In the genomic region with DNA sequence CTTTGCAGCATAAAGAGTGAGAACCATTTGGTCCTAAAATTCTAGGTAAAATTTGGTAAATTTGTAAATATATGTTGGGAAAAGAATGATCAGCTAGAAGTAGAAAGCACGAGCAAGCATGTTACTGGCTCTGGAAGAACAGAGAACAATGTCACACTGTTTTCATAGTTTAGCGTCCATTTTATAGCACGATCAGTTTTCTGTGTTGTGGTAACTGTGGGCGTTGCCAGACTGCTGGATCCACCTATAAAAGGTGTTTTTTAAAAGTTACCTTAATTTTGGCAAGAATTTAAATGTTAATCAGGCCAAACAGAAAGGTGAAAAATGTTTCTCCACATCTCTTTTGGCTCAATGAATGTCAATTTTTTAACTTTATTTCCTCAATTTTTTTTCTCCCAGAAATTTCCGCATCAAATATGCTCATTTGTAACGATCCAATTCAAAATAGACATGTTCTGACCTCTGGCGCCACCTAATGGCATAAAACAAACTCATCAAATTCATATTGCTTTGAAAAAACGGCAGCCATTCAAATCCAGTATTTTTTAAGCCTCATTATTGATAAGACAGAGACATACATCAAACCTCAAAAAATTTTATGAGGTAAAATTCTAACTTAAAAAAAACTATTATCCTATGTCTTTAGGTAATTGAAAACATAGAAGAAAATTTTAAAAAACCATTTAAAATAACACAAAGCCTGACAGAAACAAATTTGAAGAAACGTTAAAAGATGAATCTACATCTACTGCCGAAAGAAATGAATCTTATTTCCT, we compare ENCODE assay signal across 9 cellular contexts. TPM values are rescaled to one million over a fixed set of nuclear protein-coding genes. Genes with fewer than 3 reads are reported as not detected.
DNase-seq lines count a peak whose midpoint lies in the region; ATAC-seq, FAIRE-seq and TF ChIP-seq lines count a peak whose summit lies in the region.
"Had no signal": no experiment of that assay in that cellular context is flagged by ENCODE, and none has a peak within 500 bp of the region (broad histone marks: within the 10 kb centered on the region; RNA-seq: fewer than 3 reads in every experiment).

No MANE protein-coding gene starts in this region.

- H3K79me2 ChIP-seq in HCT116 (ENCODE audit: insufficient read depth, low read length): no peaks in the 10 kb centered on the region
- no peaks in the 10 kb centered on the region for H3K79me2 ChIP-seq in K562 (ENCODE audit: control insufficient read depth, insufficient read depth, low read length)

- no peak overlapping the region for H3K4me3 ChIP-seq in HCT116 (replicated peaks in 1 of 2; ENCODE audit: low read depth in 1 of 2, low read length in 2 of 2)
- H3K4me3 ChIP-seq in K562: no peak overlapping the region
- no peak overlapping the region for H3K4me3 ChIP-seq in liver (ENCODE audit: low read depth in 1 of 3, low read length in 3 of 3)
- no peak overlapping the region for H3K4me3 ChIP-seq in H7 (ENCODE audit: insufficient read depth, low read depth, low read length)

- RAD21 ChIA-PET in HCT116 (lab: Charles Lee; ENCODE audit: low non-redundant PET in 1 of 2, low total read pairs in 2 of 2, uncharacterized antibody in 2 of 2, unreplicated experiment in 2 of 2): no interaction called here

- no peak overlapping the region for H3K27ac ChIP-seq in HCT116 (ENCODE audit: low read depth, low read length)
- no peak overlapping the region for H3K27ac ChIP-seq in K562 (ENCODE audit: extremely low read depth, low read depth, low read length)
- no peak overlapping the region for H3K27ac ChIP-seq in liver (ENCODE audit: low read depth in 1 of 2, low read length in 2 of 2)

- H3K4me1 ChIP-seq in HCT116 (ENCODE audit: control insufficient read depth in 1 of 2, insufficient read depth in 2 of 2, low read length in 2 of 2) (no peaks in the 10 kb centered on the region; a peak in 1 of 4 replicates), K562 (replicated peaks in 1 of 2; ENCODE audit: control insufficient read depth in 2 of 2, insufficient read depth in 2 of 2, low read length in 2 of 2) (no peaks in the 10 kb centered on the region; a peak in 2 of 5 replicates), liver (ENCODE audit: control insufficient read depth in 4 of 4, insufficient read depth in 4 of 4, low read length in 3 of 4) (no peaks in the 10 kb centered on the region)

- no peak for TF ChIP-seq POLR2A in HCT116 (IDR thresholded peaks at IDR 0.05; ENCODE audit: borderline replicate concordance, extremely low read depth, insufficient read depth, insufficient read length)
- TF ChIP-seq POLR2A in K562 (conservative IDR thresholded peaks at IDR 0.05): no peak
- no peak for TF ChIP-seq POLR2A in GM12892 (IDR thresholded peaks at IDR 0.05; ENCODE audit: low read depth, low read length)

- BruUV-seq in HCT116 (replicated peaks; lab: Mats Ljungman, UMichigan) (TSS peak; percentile 21), K562 (replicated peaks; lab: Mats Ljungman, UMichigan) (TSS peak; percentile 30)

- H3K9me3 ChIP-seq in HCT116 (ENCODE audit: control insufficient read depth in 1 of 2, insufficient read depth in 1 of 2, low read depth in 1 of 2, low read length in 2 of 2): no peaks in the 10 kb centered on the region
- no peaks in the 10 kb centered on the region for H3K9me3 ChIP-seq in K562 (replicated peaks; ENCODE audit: control insufficient read depth, insufficient read depth, low read depth, low read length)
- H3K9me3 ChIP-seq in liver (ENCODE audit: control insufficient read depth in 4 of 4, low read length in 3 of 4): no peaks in the 10 kb centered on the region

- TF ChIP-seq RAD21 in HCT116 (IDR thresholded peaks at IDR 0.05; ENCODE audit: low read depth) (peak; percentile 74), K562 (CRISPR knock-in tag; conservative IDR thresholded peaks at IDR 0.05 in 1 of 2, IDR thresholded peaks at IDR 0.05 in 1 of 2) (peak; percentile 69 to 79), liver (IDR thresholded peaks at IDR 0.05) (peak; percentile 83 to 86)

- FAIRE-seq in K562 (lab: Jason Lieb, UNC) (peak; percentile 61), GM12892 (lab: Jason Lieb, UNC) (no peak)

- CTCF ChIA-PET in HCT116 (lab: Charles Lee) (interaction anchor here (0.8 to 0.9 kb wide), 2 partner anchors 55 to 623 kb away, joined by 3 read pairs; no protein-coding TSS in a partner anchor), K562 (lab: Yijun Ruan, JAX; ENCODE audit: low intra/inter-chr PET ratio) (interaction anchor here (0.7 to 2.4 kb wide), 7 partner anchors 12 to 1592 kb away, joined by 3 to 19 read pairs (median 4); no protein-coding TSS in a partner anchor)

- H3K27me3 ChIP-seq in HCT116 (ENCODE audit: insufficient read depth, low read length) (no peaks in the 10 kb centered on the region), K562 (ENCODE audit: control insufficient read depth in 2 of 2, insufficient read depth in 2 of 2, low read length in 2 of 2) (no peaks in the 10 kb centered on the region), liver (ENCODE audit: control insufficient read depth in 4 of 4, insufficient read depth in 4 of 4, low read length in 3 of 4) (no peaks in the 10 kb centered on the region), H7 (ENCODE audit: control insufficient read depth, insufficient read depth, low read length) (no peaks in the 10 kb centered on the region)

- no peak overlapping the region for H3K4me2 ChIP-seq in HCT116 (ENCODE audit: low read length)
- no peak overlapping the region for H3K4me2 ChIP-seq in K562 (ENCODE audit: insufficient read depth, low read length)

- no peaks in the 10 kb centered on the region for H3K9me2 ChIP-seq in HCT116 (ENCODE audit: insufficient read depth)

- DNase-seq in Caki2 (ENCODE audit: low read depth) (peak; percentile 49), HCT116 (ENCODE audit: low read depth, low spot score) (peak; percentile 49), NCI-H526 (lab: John Stamatoyannopoulos, UW) (peak; percentile 59 to 74), K562 (ENCODE audit: extremely low read depth in 1 of 4, low spot score in 3 of 4) (peak in 1 of 4 experiments; percentile 73), H7 (no peak), GM12892 (ENCODE audit: insufficient read length) (no peak)

- TF ChIP-seq CTCF in HCT116 (IDR thresholded peaks at IDR 0.05 in 2 of 3, conservative IDR thresholded peaks at IDR 0.05 in 1 of 3; ENCODE audit: borderline replicate concordance in 1 of 3, insufficient read depth in 1 of 3, low read depth in 2 of 3, low read length in 2 of 3) (peak; percentile 50 to 81 (median 64)), K562 (IDR thresholded peaks at IDR 0.05 in 2 of 3, conservative IDR thresholded peaks at IDR 0.05 in 1 of 3; ENCODE audit: insufficient read depth in 2 of 3, low read depth in 1 of 3, low read length in 3 of 3) (peak; percentile 46 to 81 (median 58); a peak in 5 of 6 replicates), liver (IDR thresholded peaks at IDR 0.05; ENCODE audit: low read depth, low read length, missing input control) (peak; percentile 64)

- H3K9ac ChIP-seq in HCT116 (ENCODE audit: low read length): no peak overlapping the region
- H3K9ac ChIP-seq in K562 (ENCODE audit: insufficient read depth in 1 of 2, low read depth in 2 of 2, low read length in 2 of 2): no peak overlapping the region
- H3K9ac ChIP-seq in liver (ENCODE audit: low read depth in 1 of 2, low read length in 2 of 2): no peak overlapping the region

- intact Hi-C loops in HCT116 (cut with micrococcal nuclease): loop anchor here (1.0 to 10.0 kb wide), 3 partner anchors 71 to 740 kb away; no protein-coding TSS in a partner anchor
- intact Hi-C loops in K562 (cut with micrococcal nuclease): loop anchor here (1.0 to 2.0 kb wide), 2 partner anchors 60 to 71 kb away; no protein-coding TSS in a partner anchor

- H2AFZ ChIP-seq in HCT116 (ENCODE audit: low read depth, low read length, poor library complexity, severe bottlenecking) (no peak overlapping the region), K562 (ENCODE audit: low read depth, low read length) (no peak overlapping the region)

- H3K9me1 ChIP-seq in K562 (ENCODE audit: control insufficient read depth, insufficient read depth, low read length): no peaks in the 10 kb centered on the region

- ATAC-seq in HCT116 (peak; percentile 69), K562 (0 out of 3 replicates have a peak, but pooled peaks have one; percentile 33), HG02798 (IDR thresholded peaks at IDR 0.05; ENCODE audit: poor library complexity, unreplicated experiment) (no peak)

- H3K36me3 ChIP-seq in HCT116 (ENCODE audit: control insufficient read depth in 1 of 2, insufficient read depth in 2 of 2, low read length in 2 of 2) (peaks cover 0 to 7% of the 10 kb centered on the region in 2 experiments; a peak in 1 of 4 replicates), K562 (ENCODE audit: control insufficient read depth, insufficient read depth, low read length) (peaks cover 42% of the 10 kb centered on the region), liver (ENCODE audit: control insufficient read depth in 4 of 4, insufficient read depth in 3 of 4, low read depth in 1 of 4, low read length in 3 of 4) (peaks cover 2 to 16% (median 12%) of the 10 kb centered on the region in 4 donors), H7 (replicated peaks; ENCODE audit: control insufficient read depth, insufficient read depth, low read length) (peaks cover 2% of the 10 kb centered on the region)

- POLR2A ChIA-PET in HCT116 (lab: Charles Lee): no interaction called here
- POLR2A ChIA-PET in K562 (lab: Yijun Ruan, JAX): no interaction called here

- no peak for TF ChIP-seq EP300 in K562 (IDR thresholded peaks at IDR 0.05; ENCODE audit: low read length)

- in situ Hi-C loops in Caki2 (cut with HindIII; ENCODE audit: low pct_unique_long_range_greater_than_20kb, low sequenced_read_pairs): no loop called here
- in situ Hi-C loops in K562 (cut with MboI): loop anchor here (5.0 kb wide), 1 partner anchor 67 kb away; no protein-coding TSS in a partner anchor

- 48% methylated on average over 10 of the region's 10 CpGs for WGBS in K562 (ENCODE audit: insufficient coverage, low coverage, missing lambda C conversion rate)
- WGBS in liver: 45% methylated on average over 10 of the region's 10 CpGs

- no peaks in the 10 kb centered on the region for H4K20me1 ChIP-seq in HCT116 (ENCODE audit: insufficient read depth)
- no peaks in the 10 kb centered on the region for H4K20me1 ChIP-seq in K562 (replicated peaks; ENCODE audit: control insufficient read depth, insufficient read depth, low read length)

RNA-seq across cellular contexts. Expression of gene GP5, which starts 5.5 kb away (rescaled TPM):
- not detected in 2 replicates for total RNA-seq in Caki2 (2014; rRNA removed; shearing (Covaris generic); ENCODE audit: low replicate concordance)
- total RNA-seq in HCT116 (2021; ENCODE audit: unreplicated experiment) (0.15 TPM), K562 (2014; rRNA removed) (0.04 TPM in 1 of 2 replicates, not detected in the other), K562 (2014; rRNA removed; fragmentation: Illumina TruSeq; extraction: Trizol) (not detected in 2 replicates), K562 (2015; rRNA removed; fragmentation: Illumina TruSeq; extraction: Trizol) (0.04 TPM in 1 of 2 replicates, not detected in the other), K562 (2021) (0.09 TPM in 1 of 2 replicates, not detected in the other), liver (1 to 10 TPM in 1 of 2 donors, under 1 TPM in 1; 0.17 to 3.3 TPM)
- 0.01 TPM in 1 of 2 replicates, not detected in the other for polyA plus RNA-seq in HCT116 (2012)
- 0.14 and 0.23 TPM in 2 replicates for total RNA-seq in K562 (2011; cell fraction: chromatin; rRNA removed; ENCODE audit: low replicate concordance)
- 0.26 and 0.33 TPM in 2 replicates for total RNA-seq in K562 (2011; cell fraction: nucleolus; rRNA removed)
- total RNA-seq in K562 (2011; cell fraction: nucleoplasm; rRNA removed): 0.15 and 0.23 TPM in 2 replicates
- polyA plus RNA-seq in K562 (2011; rRNA removed) (0.01 and 0.03 TPM in 2 replicates), K562 (2014; fragmentation: Illumina TruSeq; extraction: Trizol) (not detected in 2 replicates), K562 (2014; fragmentation: Nextera tagmentation; extraction: Ambion mirVana) (not detected), K562 (2014; rRNA removed) (0.04 and 0.08 TPM in 2 replicates), liver (under 1 TPM; 0.03 to 0.15 TPM)
- 0.03 TPM in 1 of 2 replicates, not detected in the other for polyA plus RNA-seq in K562 (2011; cell fraction: cytosol; rRNA removed)
- not detected in 2 replicates for polyA plus RNA-seq in K562 (2011; cell fraction: nucleus; rRNA removed)
- not detected in 2 replicates for polyA plus RNA-seq in K562 (2012)
- 0.18 TPM in 1 of 2 replicates, not detected in the other for polyA minus RNA-seq in K562 (2011; rRNA and poly(A)+ RNA removed)
- not detected in 2 replicates for polyA minus RNA-seq in K562 (2011; cell fraction: cytosol; rRNA and poly(A)+ RNA removed)
- polyA minus RNA-seq in K562 (2011; cell fraction: nucleus; rRNA and poly(A)+ RNA removed): 0.13 and 0.22 TPM in 2 replicates
- total RNA-seq in H7 (2014; rRNA removed; shearing (Covaris generic)): not detected in 2 replicates
- polyA plus RNA-seq in GM12892 (2012; ENCODE audit: missing spikeins): not detected

RNA-seq across cellular contexts. Expression of gene LRRC15, which starts 35.0 kb away (rescaled TPM):
- not detected in 2 replicates for total RNA-seq in Caki2 (2014; rRNA removed; shearing (Covaris generic); ENCODE audit: low replicate concordance)
- total RNA-seq in HCT116 (2021; ENCODE audit: unreplicated experiment) (not detected), K562 (2014; rRNA removed) (not detected in 2 replicates), K562 (2014; rRNA removed; fragmentation: Illumina TruSeq; extraction: Trizol) (not detected in 2 replicates), K562 (2015; rRNA removed; fragmentation: Illumina TruSeq; extraction: Trizol) (not detected in 2 replicates), K562 (2021) (not detected in 2 replicates), liver (under 1 TPM in 1 of 2 donors, not detected in 1; 0.08 TPM)
- 0.02 and 0.03 TPM in 2 replicates for polyA plus RNA-seq in HCT116 (2012)
- not detected in 2 replicates for total RNA-seq in K562 (2011; cell fraction: chromatin; rRNA removed; ENCODE audit: low replicate concordance)
- total RNA-seq in K562 (2011; cell fraction: nucleolus; rRNA removed): not detected in 2 replicates
- not detected in 2 replicates for total RNA-seq in K562 (2011; cell fraction: nucleoplasm; rRNA removed)
- polyA plus RNA-seq in K562 (2011; rRNA removed) (0.01 TPM in 1 of 2 replicates, not detected in the other), K562 (2014; fragmentation: Illumina TruSeq; extraction: Trizol) (not detected in 2 replicates), K562 (2014; fragmentation: Nextera tagmentation; extraction: Ambion mirVana) (not detected), K562 (2014; rRNA removed) (not detected in 2 replicates), liver (under 1 TPM; 0.03 to 0.05 TPM)
- not detected in 2 replicates for polyA plus RNA-seq in K562 (2011; cell fraction: cytosol; rRNA removed)
- polyA plus RNA-seq in K562 (2011; cell fraction: nucleus; rRNA removed): not detected in 2 replicates
- polyA plus RNA-seq in K562 (2012): not detected in 2 replicates
- polyA minus RNA-seq in K562 (2011; rRNA and poly(A)+ RNA removed): not detected in 2 replicates
- not detected in 2 replicates for polyA minus RNA-seq in K562 (2011; cell fraction: cytosol; rRNA and poly(A)+ RNA removed)
- polyA minus RNA-seq in K562 (2011; cell fraction: nucleus; rRNA and poly(A)+ RNA removed): not detected in 2 replicates
- total RNA-seq in H7 (2014; rRNA removed; shearing (Covaris generic)): 0.18 and 0.21 TPM in 2 replicates
- polyA plus RNA-seq in GM12892 (2012; ENCODE audit: missing spikeins): not detected
- total RNA-seq: T-helper 2 cell treated with Interferon-gamma antibody and Interleukin-4, amounts not matched to agents 100 ng/mL and 5 ng/mL, for 36 hours had no signal

RNA-seq across cellular contexts. Expression of gene CPN2, which starts 53.4 kb away (rescaled TPM):
- total RNA-seq in Caki2 (2014; rRNA removed; shearing (Covaris generic); ENCODE audit: low replicate concordance): not detected in 2 replicates
- total RNA-seq in HCT116 (2021; ENCODE audit: unreplicated experiment) (not detected), K562 (2014; rRNA removed) (not detected in 2 replicates), K562 (2014; rRNA removed; fragmentation: Illumina TruSeq; extraction: Trizol) (not detected in 2 replicates), K562 (2015; rRNA removed; fragmentation: Illumina TruSeq; extraction: Trizol) (not detected in 2 replicates), K562 (2021) (not detected in 2 replicates), liver (10 to 100 TPM; 20.4 to 87.9 TPM)
- 0.03 TPM in 1 of 2 replicates, not detected in the other for polyA plus RNA-seq in HCT116 (2012)
- not detected in 2 replicates for total RNA-seq in K562 (2011; cell fraction: chromatin; rRNA removed; ENCODE audit: low replicate concordance)
- not detected in 2 replicates for total RNA-seq in K562 (2011; cell fraction: nucleolus; rRNA removed)
- not detected in 2 replicates for total RNA-seq in K562 (2011; cell fraction: nucleoplasm; rRNA removed)
- polyA plus RNA-seq in K562 (2011; rRNA removed) (not detected in 2 replicates), K562 (2014; fragmentation: Illumina TruSeq; extraction: Trizol) (not detected in 2 replicates), K562 (2014; fragmentation: Nextera tagmentation; extraction: Ambion mirVana) (not detected), K562 (2014; rRNA removed) (not detected in 2 replicates), liver (100 to 1,000 TPM; 169 to 196 TPM)
- 0.04 TPM in 1 of 2 replicates, not detected in the other for polyA plus RNA-seq in K562 (2011; cell fraction: cytosol; rRNA removed)
- not detected in 2 replicates for polyA plus RNA-seq in K562 (2011; cell fraction: nucleus; rRNA removed)
- polyA plus RNA-seq in K562 (2012): 0.06 TPM in 1 of 2 replicates, not detected in the other
- polyA minus RNA-seq in K562 (2011; rRNA and poly(A)+ RNA removed): not detected in 2 replicates
- not detected in 2 replicates for polyA minus RNA-seq in K562 (2011; cell fraction: cytosol; rRNA and poly(A)+ RNA removed)
- not detected in 2 replicates for polyA minus RNA-seq in K562 (2011; cell fraction: nucleus; rRNA and poly(A)+ RNA removed)
- 0.21 TPM in 1 of 2 replicates, not detected in the other for total RNA-seq in H7 (2014; rRNA removed; shearing (Covaris generic))
- not detected for polyA plus RNA-seq in GM12892 (2012; ENCODE audit: missing spikeins)
- total RNA-seq: T-helper 2 cell treated with Interferon-gamma antibody and Interleukin-4, amounts not matched to agents 100 ng/mL and 5 ng/mL, for 36 hours had no signal

Comparison
In these comparisons a context has a peak if more than half of its experiments do, and no peak if none do; other contexts are left out.
1. DNase-seq: peak in Caki2 (single experiment), HCT116 (single experiment) and NCI-H526 (2 of 2); none in H7 (single experiment) and GM12892 (single experiment).
2. RNA of gene CPN2, which starts 53.4 kb away (total RNA-seq): 20.4 to 87.9 TPM in liver; 0.21 TPM in H7, not detected in Caki2, not detected in HCT116 (single experiment) and not detected in K562; every median in the first group is over 10 times any median in the second.
3. Peak in every context shown above with its lines, with median percentiles within 50 percentile points of each other: CTCF ChIP-seq.